ENCODE assay signal across 20 cellular contexts in the genomic region with DNA sequence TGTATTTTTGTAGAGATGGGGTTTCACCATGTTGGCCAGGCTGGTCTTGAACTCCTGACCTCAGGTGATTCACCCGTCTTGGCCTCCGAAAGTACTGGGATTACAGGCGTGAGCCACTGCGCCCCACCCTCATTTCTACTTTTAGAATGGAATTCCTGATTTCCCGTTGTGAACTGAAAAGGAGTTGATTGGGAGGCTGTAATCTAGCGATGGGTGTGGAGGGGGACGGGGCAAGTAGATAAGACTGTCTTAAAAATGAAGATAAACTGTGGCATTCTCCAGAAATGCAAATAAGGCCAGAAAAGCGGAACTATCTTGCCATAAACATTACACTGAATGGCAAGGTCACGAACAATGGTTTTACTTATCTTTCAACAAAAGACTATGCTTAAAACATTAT.
"Had no signal": no experiment of that assay in that cellular context is flagged by ENCODE, and none has a peak within 500 bp of the region (broad histone marks: within the 10 kb centered on the region; RNA-seq: fewer than 3 reads in every experiment).

No MANE protein-coding gene starts in this region.

- DNase-seq: activated CD4-positive, alpha-beta T cell treated with anti-CD3 and anti-CD28 coated beads for 4 hours; activated CD8-positive, alpha-beta memory T cell treated with anti-CD3 and anti-CD28 coated beads, Interleukin-2, amount 50 U/mL, for 4 hours; activated CD8-positive, alpha-beta T cell treated with anti-CD3 and anti-CD28 coated beads for 36 hours; activated effector memory CD4-positive, alpha-beta T cell treated with Interleukin-2 at 50 U/mL for 16 hours; activated naive CD4-positive, alpha-beta T cell; activated T-cell treated with anti-CD3 and anti-CD28 coated beads, Interleukin-2, amount 50 U/mL, for 1 hour; amniotic stem cell; body of pancreas; central memory CD4-positive, alpha-beta T cell; Karpas-422; NCI-H1105; NCI-H1436; NCI-H1694 treated with DMSO at 0.1 percent for 48 hours; NCI-H2029 treated with DMSO at 0.1 percent for 48 hours; NCI-H524; PC-9; SHP77 treated with DMSO at 0.1 percent for 48 hours; WERI-Rb-1 had no signal

- H3K27ac ChIP-seq: ascending aorta, body of pancreas, coronary artery, PC-9, WERI-Rb-1 had no signal

- H3K4me1 ChIP-seq: ascending aorta, body of pancreas had no signal

- H3K27me3 ChIP-seq: ascending aorta, body of pancreas had no signal

- H3K36me3 ChIP-seq: ascending aorta, WERI-Rb-1 had no signal

- ATAC-seq: activated CD8-positive, alpha-beta T cell treated with anti-CD3 and anti-CD28 coated beads for 36 hours; body of pancreas had no signal

- H3K4me3 ChIP-seq: ascending aorta, body of pancreas, coronary artery, PC-9 had no signal

- H3K4me2 ChIP-seq: PC-9 had no signal
